Comparison of ENCODE assay signal across 27 cellular contexts in genomic region chr1:99994496-99994895, GRCh38.
"Had no signal": no experiment of that assay in that cellular context is flagged by ENCODE, and none has a peak within 500 bp of the region (broad histone marks: within the 10 kb centered on the region; RNA-seq: fewer than 3 reads in every experiment).

No MANE protein-coding gene starts in this region.

- H3K27me3 Mint-ChIP-seq: naive thymus-derived CD4-positive, alpha-beta T cell; stimulated activated naive B cell treated with anti-CD40 and anti-IgM and Interleukin-4, amounts not matched to agents 10 μg/mL and 1 μg/mL and 100 μg/mL, for 72 hours; stimulated activated naive CD8-positive, alpha-beta T cell treated with anti-CD3 and anti-CD28 coated beads, Interleukin-15, amount 100 ng/mL, for 72 hours had no signal

- ATAC-seq: gastroesophageal sphincter; heart left ventricle; left lobe of liver; naive thymus-derived CD4-positive, alpha-beta T cell; right lobe of liver; stimulated activated naive B cell treated with anti-CD40 and anti-IgM and Interleukin-4, amounts not matched to agents 10 μg/mL and 1 μg/mL and 100 μg/mL, for 72 hours; stimulated activated naive CD8-positive, alpha-beta T cell treated with anti-CD3 and anti-CD28 coated beads, Interleukin-15, amount 100 ng/mL, for 72 hours; upper lobe of right lung had no signal

- H3K4me3 ChIP-seq: dorsolateral prefrontal cortex, esophagus squamous epithelium, gastroesophageal sphincter, heart left ventricle, hepatocyte, lung, prostate gland, right lobe of liver, suprapubic skin, transverse colon, upper lobe of right lung, uterus had no signal

- H2AFZ ChIP-seq: hepatocyte had no signal

- H3K4me2 ChIP-seq: hepatocyte had no signal

- H3K4me3 Mint-ChIP-seq: naive thymus-derived CD4-positive, alpha-beta T cell; nephron progenitor cell; stimulated activated naive B cell treated with anti-CD40 and anti-IgM and Interleukin-4, amounts not matched to agents 10 μg/mL and 1 μg/mL and 100 μg/mL, for 72 hours; stimulated activated naive CD8-positive, alpha-beta T cell treated with anti-CD3 and anti-CD28 coated beads, Interleukin-15, amount 100 ng/mL, for 72 hours had no signal

- H3K27ac Mint-ChIP-seq: naive thymus-derived CD4-positive, alpha-beta T cell; nephron progenitor cell; stimulated activated naive B cell treated with anti-CD40 and anti-IgM and Interleukin-4, amounts not matched to agents 10 μg/mL and 1 μg/mL and 100 μg/mL, for 72 hours had no signal

- H3K27ac ChIP-seq: dorsolateral prefrontal cortex, esophagus squamous epithelium, gastroesophageal sphincter, heart left ventricle, hepatocyte, prostate gland, right lobe of liver, suprapubic skin, transverse colon, upper lobe of right lung, uterus had no signal

- H3K4me1 ChIP-seq: esophagus squamous epithelium, gastroesophageal sphincter, heart left ventricle, prostate gland, right lobe of liver, suprapubic skin, transverse colon, upper lobe of right lung, uterus had no signal

- H3K36me3 ChIP-seq: prostate gland, right lobe of liver, uterus had no signal

- H3K4me1 Mint-ChIP-seq: nephron progenitor cell; stimulated activated naive B cell treated with anti-CD40 and anti-IgM and Interleukin-4, amounts not matched to agents 10 μg/mL and 1 μg/mL and 100 μg/mL, for 72 hours had no signal

- DNase-seq: dorsolateral prefrontal cortex; effector CD4-positive, alpha-beta T cell; esophagus squamous epithelium; foreskin fibroblast; heart left ventricle; kidney; mesendoderm; midbrain; naive thymus-derived CD4-positive, alpha-beta T cell; nephron progenitor cell; nucleus accumbens; right lobe of liver; small intestine; stimulated activated CD4-positive, alpha-beta T cell treated with anti-CD3 and anti-CD28 coated beads, Interleukin-15, amount 100 ng/mL, for 24 hours; stimulated activated CD4-positive, alpha-beta T cell treated with anti-CD3 and anti-CD28 coated beads, Interleukin-2, amount 100 ng/mL, for 48 hours; stimulated activated naive B cell treated with anti-CD40 and anti-IgM and Interleukin-4, amounts not matched to agents 10 μg/mL and 1 μg/mL and 100 μg/mL, for 72 hours; stimulated activated naive CD8-positive, alpha-beta T cell treated with anti-CD3 and anti-CD28 coated beads, Interleukin-15, amount 100 ng/mL, for 72 hours; transverse colon; upper lobe of right lung; uterus had no signal

- FAIRE-seq: colon had no signal

- H3K9me3 ChIP-seq: prostate gland, right lobe of liver, suprapubic skin had no signal

- H3K27me3 ChIP-seq: dorsolateral prefrontal cortex, esophagus squamous epithelium, gastroesophageal sphincter, heart left ventricle, hepatocyte, right lobe of liver, suprapubic skin, transverse colon, upper lobe of right lung, uterus had no signal
